In the genomic region with DNA sequence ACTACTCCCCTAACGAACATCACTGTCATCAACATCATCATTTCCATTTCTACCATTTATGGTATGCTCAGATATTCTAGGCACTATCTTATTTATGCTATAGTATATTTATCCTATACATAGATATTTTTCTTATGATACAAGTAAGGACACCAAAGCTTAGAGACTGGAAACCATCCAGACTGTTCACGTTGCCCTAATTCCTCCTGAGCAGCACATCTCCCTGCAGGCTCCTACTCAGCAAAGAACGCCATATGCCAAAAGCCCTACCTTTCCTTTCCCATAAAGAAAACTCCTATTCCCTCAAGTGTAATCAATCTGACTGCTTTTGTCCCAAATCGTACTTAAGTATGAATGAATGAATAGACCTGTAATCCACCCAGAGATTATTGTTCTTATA, we compare ENCODE assay signal across 14 cellular contexts.
"Had no signal": no experiment of that assay in that cellular context is flagged by ENCODE, and none has a peak within 500 bp of the region (broad histone marks: within the 10 kb centered on the region; RNA-seq: fewer than 3 reads in every experiment).

No MANE protein-coding gene starts in this region.

- ATAC-seq: lower lobe of right lung, right cardiac atrium, T-cell had no signal

- H3K27ac ChIP-seq: lower lobe of right lung, VCaP had no signal

- DNase-seq: activated CD4-positive, alpha-beta memory T cell treated with anti-CD3 and anti-CD28 coated beads, Interleukin-2, amount 10 ng/mL, durations not matched to agents 7 days and 5 days; activated naive CD4-positive, alpha-beta T cell treated with anti-CD3 and anti-CD28 coated beads for 36 hours; immature natural killer cell; left cardiac atrium; lower lobe of right lung; naive B cell; posterior cingulate gyrus; right cardiac atrium; T-cell had no signal

- H3K4me3 ChIP-seq: lower lobe of right lung had no signal

- H3K27me3 Mint-ChIP-seq: activated CD4-positive, alpha-beta memory T cell treated with anti-CD3 and anti-CD28 coated beads, Interleukin-2, amount 10 ng/mL, durations not matched to agents 7 days and 5 days; central memory CD8-positive, alpha-beta T cell; naive B cell; T-cell; type B pancreatic cell had no signal

- H3K27ac Mint-ChIP-seq: activated CD4-positive, alpha-beta memory T cell treated with anti-CD3 and anti-CD28 coated beads, Interleukin-2, amount 10 ng/mL, durations not matched to agents 7 days and 5 days; activated naive CD4-positive, alpha-beta T cell treated with anti-CD3 and anti-CD28 coated beads for 36 hours; brain; immature natural killer cell; naive B cell; stimulated activated effector memory CD8-positive, alpha-beta T cell treated with anti-CD3 and anti-CD28 coated beads, Interleukin-12 subunit alpha, Interleukin-12 subunit beta, amount 100 ng/mL, for 72 hours; T-cell had no signal

- H3K4me1 ChIP-seq: lower lobe of right lung had no signal

- H3K36me3 Mint-ChIP-seq: brain; immature natural killer cell; naive B cell; stimulated activated effector memory CD8-positive, alpha-beta T cell treated with anti-CD3 and anti-CD28 coated beads, Interleukin-12 subunit alpha, Interleukin-12 subunit beta, amount 100 ng/mL, for 72 hours; T-cell; type B pancreatic cell had no signal

- H3K4me3 Mint-ChIP-seq: activated CD4-positive, alpha-beta memory T cell treated with anti-CD3 and anti-CD28 coated beads, Interleukin-2, amount 10 ng/mL, durations not matched to agents 7 days and 5 days; activated naive CD4-positive, alpha-beta T cell treated with anti-CD3 and anti-CD28 coated beads for 36 hours; brain; central memory CD8-positive, alpha-beta T cell; immature natural killer cell; naive B cell; stimulated activated effector memory CD8-positive, alpha-beta T cell treated with anti-CD3 and anti-CD28 coated beads, Interleukin-12 subunit alpha, Interleukin-12 subunit beta, amount 100 ng/mL, for 72 hours; T-cell; type B pancreatic cell had no signal

- H3K4me1 Mint-ChIP-seq: activated CD4-positive, alpha-beta memory T cell treated with anti-CD3 and anti-CD28 coated beads, Interleukin-2, amount 10 ng/mL, durations not matched to agents 7 days and 5 days; brain; central memory CD8-positive, alpha-beta T cell; immature natural killer cell; naive B cell; stimulated activated effector memory CD8-positive, alpha-beta T cell treated with anti-CD3 and anti-CD28 coated beads, Interleukin-12 subunit alpha, Interleukin-12 subunit beta, amount 100 ng/mL, for 72 hours; T-cell had no signal

- H3K36me3 ChIP-seq: lower lobe of right lung had no signal

- H3K9me3 ChIP-seq: lower lobe of right lung had no signal

- H3K9me3 Mint-ChIP-seq: activated CD4-positive, alpha-beta memory T cell treated with anti-CD3 and anti-CD28 coated beads, Interleukin-2, amount 10 ng/mL, durations not matched to agents 7 days and 5 days; type B pancreatic cell had no signal
